In the genomic region with DNA sequence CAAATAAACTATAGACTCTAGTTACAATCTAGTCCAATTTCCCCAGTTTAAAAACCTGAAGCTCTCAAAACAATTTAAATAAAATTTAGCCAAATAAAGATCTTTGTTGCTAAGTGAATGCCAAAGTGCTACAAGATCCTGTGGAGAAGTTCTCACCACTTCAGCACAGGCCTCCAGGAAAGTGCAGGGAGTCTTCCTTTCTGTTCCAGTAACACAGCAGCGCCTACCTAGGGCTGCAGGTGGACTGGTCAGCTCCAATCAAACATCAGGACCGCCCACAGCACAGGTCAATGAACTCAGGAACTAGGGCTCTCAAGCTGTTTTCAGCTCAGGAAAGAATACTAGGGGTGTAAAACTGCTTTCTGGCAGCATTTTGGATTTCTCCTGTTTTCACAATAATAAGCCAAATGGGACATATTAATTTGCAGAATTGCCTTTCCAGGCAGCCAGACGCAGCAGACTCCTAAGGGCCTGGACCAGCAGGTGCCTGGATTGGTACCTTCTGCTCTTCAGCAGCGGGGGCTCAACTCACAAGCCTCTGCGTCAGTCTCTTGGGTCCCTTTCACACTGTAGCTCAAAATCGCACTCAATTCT, we compare ENCODE assay signal across 10 cellular contexts. TPM values are rescaled to one million over a fixed set of nuclear protein-coding genes. Genes with fewer than 3 reads are reported as not detected.
DNase-seq lines count a peak whose midpoint lies in the region; ATAC-seq, FAIRE-seq and TF ChIP-seq lines count a peak whose summit lies in the region.
"Had no signal": no experiment of that assay in that cellular context is flagged by ENCODE, and none has a peak within 500 bp of the region (broad histone marks: within the 10 kb centered on the region; RNA-seq: fewer than 3 reads in every experiment).

No MANE protein-coding gene starts in this region.

- H3K4me1 ChIP-seq in kidney (ENCODE audit: control insufficient read depth in 1 of 2, insufficient read depth in 1 of 2, low read depth in 1 of 2, low read length in 2 of 2): peaks cover 7 to 10% of the 10 kb centered on the region in 2 donors

- intact Hi-C loops in activated T-helper 2 cell treated with anti-CD3 and anti-CD28 coated beads, Interferon-gamma antibody, Interleukin-2, Interleukin-4, amounts not matched to agents 10 μg/mL and 5 μg/mL and 100 μg/mL, durations not matched to agents 14 hours and 24 hours and 36 hours (cut with micrococcal nuclease): no loop called here
- intact Hi-C loops in kidney (cut with DNase I): no loop called here

- H3K27me3 Mint-ChIP-seq in activated T-helper 2 cell treated with anti-CD3 and anti-CD28 coated beads, Interferon-gamma antibody, Interleukin-2, Interleukin-4, amounts not matched to agents 10 μg/mL and 5 μg/mL and 100 μg/mL, durations not matched to agents 14 hours and 24 hours and 36 hours (ENCODE audit: low read depth): peaks cover 45% of the 10 kb centered on the region
- H3K27me3 Mint-ChIP-seq in stimulated activated naive CD8-positive, alpha-beta T cell treated with anti-CD3 and anti-CD28 coated beads, Interleukin-15, amount 100 ng/mL, for 72 hours: peaks cover 43% of the 10 kb centered on the region

- DNase-seq in NCI-H524 (lab: John Stamatoyannopoulos, UW): peak; percentile 17 to 41
- no peak for DNase-seq in NCI-H524 treated with DMSO at 0.1 percent for 48 hours (lab: John Stamatoyannopoulos, UW)
- DNase-seq in activated T-helper 2 cell treated with anti-CD3 and anti-CD28 coated beads, Interferon-gamma antibody, Interleukin-2, Interleukin-4, amounts not matched to agents 10 μg/mL and 5 μg/mL and 100 μg/mL, durations not matched to agents 14 hours and 24 hours and 36 hours (ENCODE audit: low spot score): no peak
- DNase-seq in kidney: no peak
- DNase-seq in stimulated activated naive CD8-positive, alpha-beta T cell treated with anti-CD3 and anti-CD28 coated beads, Interleukin-15, amount 100 ng/mL, for 72 hours: no peak
- no peak for DNase-seq in NCI-H1694 (lab: John Stamatoyannopoulos, UW)
- DNase-seq: activated effector memory CD4-positive, alpha-beta T cell treated with Interleukin-2 at 50 U/mL for 16 hours; OCI-M1 had no signal

- FAIRE-seq in kidney (lab: Jason Lieb, UNC): no peak

- TF ChIP-seq CTCF in kidney (IDR thresholded peaks at IDR 0.05; ENCODE audit: borderline replicate concordance, extremely low read depth, insufficient read depth): no peak

- no peak for ATAC-seq in stimulated activated naive CD8-positive, alpha-beta T cell treated with anti-CD3 and anti-CD28 coated beads, Interleukin-15, amount 100 ng/mL, for 72 hours
- ATAC-seq in GM18861 (IDR thresholded peaks at IDR 0.05; ENCODE audit: unreplicated experiment): no peak
- ATAC-seq in GM18502 (IDR thresholded peaks at IDR 0.05; ENCODE audit: poor library complexity, unreplicated experiment): no peak

- H3K27ac Mint-ChIP-seq in activated T-helper 2 cell treated with anti-CD3 and anti-CD28 coated beads, Interferon-gamma antibody, Interleukin-2, Interleukin-4, amounts not matched to agents 10 μg/mL and 5 μg/mL and 100 μg/mL, durations not matched to agents 14 hours and 24 hours and 36 hours: peak overlapping the region; percentile 32
- H3K27ac Mint-ChIP-seq in stimulated activated naive CD8-positive, alpha-beta T cell treated with anti-CD3 and anti-CD28 coated beads, Interleukin-15, amount 100 ng/mL, for 72 hours: no peak overlapping the region

- H3K36me3 Mint-ChIP-seq in activated T-helper 2 cell treated with anti-CD3 and anti-CD28 coated beads, Interferon-gamma antibody, Interleukin-2, Interleukin-4, amounts not matched to agents 10 μg/mL and 5 μg/mL and 100 μg/mL, durations not matched to agents 14 hours and 24 hours and 36 hours (ENCODE audit: low read depth): peaks cover 33% of the 10 kb centered on the region

- H3K9ac ChIP-seq in kidney (ENCODE audit: low read length in 2 of 2): peak overlapping the region; percentile 39 to 62

- H3K4me3 ChIP-seq in kidney (ENCODE audit: low read length in 2 of 2): peak overlapping the region; percentile 69 to 73

- H3K4me1 Mint-ChIP-seq in activated T-helper 2 cell treated with anti-CD3 and anti-CD28 coated beads, Interferon-gamma antibody, Interleukin-2, Interleukin-4, amounts not matched to agents 10 μg/mL and 5 μg/mL and 100 μg/mL, durations not matched to agents 14 hours and 24 hours and 36 hours (ENCODE audit: low read depth): peaks cover 45% of the 10 kb centered on the region
- peaks cover 43% of the 10 kb centered on the region for H3K4me1 Mint-ChIP-seq in stimulated activated naive CD8-positive, alpha-beta T cell treated with anti-CD3 and anti-CD28 coated beads, Interleukin-15, amount 100 ng/mL, for 72 hours

- H3K27ac ChIP-seq in kidney (ENCODE audit: low read depth in 2 of 2, low read length in 2 of 2): peak overlapping the region; percentile 40 to 84

- H3K4me3 Mint-ChIP-seq in activated T-helper 2 cell treated with anti-CD3 and anti-CD28 coated beads, Interferon-gamma antibody, Interleukin-2, Interleukin-4, amounts not matched to agents 10 μg/mL and 5 μg/mL and 100 μg/mL, durations not matched to agents 14 hours and 24 hours and 36 hours (ENCODE audit: low read depth): peak overlapping the region; percentile 74
- peak overlapping the region; percentile 9 to 73 for H3K4me3 Mint-ChIP-seq in stimulated activated naive CD8-positive, alpha-beta T cell treated with anti-CD3 and anti-CD28 coated beads, Interleukin-15, amount 100 ng/mL, for 72 hours

- H3K36me3 ChIP-seq in kidney (ENCODE audit: control insufficient read depth in 1 of 2, insufficient read depth in 2 of 2, low read length in 2 of 2): peaks cover 0 to 5% of the 10 kb centered on the region in 2 donors

- no peaks in the 10 kb centered on the region for H3K9me3 ChIP-seq in kidney (ENCODE audit: control insufficient read depth in 1 of 2, low read length in 2 of 2)

- H3K9me3 Mint-ChIP-seq in activated T-helper 2 cell treated with anti-CD3 and anti-CD28 coated beads, Interferon-gamma antibody, Interleukin-2, Interleukin-4, amounts not matched to agents 10 μg/mL and 5 μg/mL and 100 μg/mL, durations not matched to agents 14 hours and 24 hours and 36 hours: no peaks in the 10 kb centered on the region
- H3K9me3 Mint-ChIP-seq in stimulated activated naive CD8-positive, alpha-beta T cell treated with anti-CD3 and anti-CD28 coated beads, Interleukin-15, amount 100 ng/mL, for 72 hours: no peaks in the 10 kb centered on the region

RNA-seq across cellular contexts. Expression of gene FAM110C, which starts 1.5 kb away (rescaled TPM):
- 5.3 and 5.7 TPM in 2 replicates for total RNA-seq in activated T-helper 2 cell treated with anti-CD3 and anti-CD28 coated beads, Interferon-gamma antibody, Interleukin-2, Interleukin-4, amounts not matched to agents 10 μg/mL and 5 μg/mL and 100 μg/mL, durations not matched to agents 14 hours and 24 hours and 36 hours
- total RNA-seq in kidney: 48.7 TPM
- polyA plus RNA-seq in kidney (ENCODE audit: insufficient read depth, low read depth, low replicate concordance): 8.3 TPM

Comparison
In these comparisons a context has a peak if more than half of its experiments do, and no peak if none do; other contexts are left out.
1. DNase-seq: peak in NCI-H524 (2 of 2); none in NCI-H524 treated with DMSO at 0.1 percent for 48 hours (single experiment), activated T-helper 2 cell treated with anti-CD3 and anti-CD28 coated beads, Interferon-gamma antibody, Interleukin-2, Interleukin-4, amounts not matched to agents 10 μg/mL and 5 μg/mL and 100 μg/mL, durations not matched to agents 14 hours and 24 hours and 36 hours (single experiment), kidney (single experiment), stimulated activated naive CD8-positive, alpha-beta T cell treated with anti-CD3 and anti-CD28 coated beads, Interleukin-15, amount 100 ng/mL, for 72 hours (0 of 2) and NCI-H1694 (single experiment).